ENCODE assay signal across 1 cellular context in the genomic region with DNA sequence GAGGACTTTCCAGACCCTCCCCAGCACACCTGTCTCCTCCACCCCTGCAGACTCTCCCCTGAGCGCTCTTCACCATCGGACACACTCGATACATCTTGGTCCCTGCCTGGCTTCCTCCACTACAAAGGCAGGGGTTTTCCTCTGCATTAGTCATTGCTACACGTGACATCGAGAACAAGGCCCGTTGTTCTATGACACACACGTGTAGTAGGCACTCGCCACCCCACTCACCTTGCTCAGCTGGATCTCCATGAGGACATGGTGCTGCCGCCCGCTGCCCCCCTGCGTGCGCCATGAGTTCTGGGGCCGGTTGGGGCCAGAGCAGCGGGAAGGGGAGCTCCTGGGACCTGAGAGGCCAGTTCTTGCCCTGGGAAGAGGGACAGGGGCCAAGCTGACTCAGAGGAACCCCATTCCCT.
TF ChIP-seq lines count a peak whose summit lies in the region.

No MANE protein-coding gene starts in this region.

TF ChIP-seq in GM12878, 131 proteins besides CTCF, POLR2A, EP300 and RAD21 (continued from another document):
- TF ChIP-seq, protein P1, sequence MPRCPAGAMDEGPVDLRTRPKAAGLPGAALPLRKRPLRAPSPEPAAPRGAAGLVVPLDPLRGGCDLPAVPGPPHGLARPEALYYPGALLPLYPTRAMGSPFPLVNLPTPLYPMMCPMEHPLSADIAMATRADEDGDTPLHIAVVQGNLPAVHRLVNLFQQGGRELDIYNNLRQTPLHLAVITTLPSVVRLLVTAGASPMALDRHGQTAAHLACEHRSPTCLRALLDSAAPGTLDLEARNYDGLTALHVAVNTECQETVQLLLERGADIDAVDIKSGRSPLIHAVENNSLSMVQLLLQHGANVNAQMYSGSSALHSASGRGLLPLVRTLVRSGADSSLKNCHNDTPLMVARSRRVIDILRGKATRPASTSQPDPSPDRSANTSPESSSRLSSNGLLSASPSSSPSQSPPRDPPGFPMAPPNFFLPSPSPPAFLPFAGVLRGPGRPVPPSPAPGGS (IDR thresholded peaks at IDR 0.05; ENCODE audit: borderline replicate concordance, insufficient read depth, low read depth, low read length, poor library complexity, severe bottlenecking), result no peak
- TF ChIP-seq, protein P2, sequence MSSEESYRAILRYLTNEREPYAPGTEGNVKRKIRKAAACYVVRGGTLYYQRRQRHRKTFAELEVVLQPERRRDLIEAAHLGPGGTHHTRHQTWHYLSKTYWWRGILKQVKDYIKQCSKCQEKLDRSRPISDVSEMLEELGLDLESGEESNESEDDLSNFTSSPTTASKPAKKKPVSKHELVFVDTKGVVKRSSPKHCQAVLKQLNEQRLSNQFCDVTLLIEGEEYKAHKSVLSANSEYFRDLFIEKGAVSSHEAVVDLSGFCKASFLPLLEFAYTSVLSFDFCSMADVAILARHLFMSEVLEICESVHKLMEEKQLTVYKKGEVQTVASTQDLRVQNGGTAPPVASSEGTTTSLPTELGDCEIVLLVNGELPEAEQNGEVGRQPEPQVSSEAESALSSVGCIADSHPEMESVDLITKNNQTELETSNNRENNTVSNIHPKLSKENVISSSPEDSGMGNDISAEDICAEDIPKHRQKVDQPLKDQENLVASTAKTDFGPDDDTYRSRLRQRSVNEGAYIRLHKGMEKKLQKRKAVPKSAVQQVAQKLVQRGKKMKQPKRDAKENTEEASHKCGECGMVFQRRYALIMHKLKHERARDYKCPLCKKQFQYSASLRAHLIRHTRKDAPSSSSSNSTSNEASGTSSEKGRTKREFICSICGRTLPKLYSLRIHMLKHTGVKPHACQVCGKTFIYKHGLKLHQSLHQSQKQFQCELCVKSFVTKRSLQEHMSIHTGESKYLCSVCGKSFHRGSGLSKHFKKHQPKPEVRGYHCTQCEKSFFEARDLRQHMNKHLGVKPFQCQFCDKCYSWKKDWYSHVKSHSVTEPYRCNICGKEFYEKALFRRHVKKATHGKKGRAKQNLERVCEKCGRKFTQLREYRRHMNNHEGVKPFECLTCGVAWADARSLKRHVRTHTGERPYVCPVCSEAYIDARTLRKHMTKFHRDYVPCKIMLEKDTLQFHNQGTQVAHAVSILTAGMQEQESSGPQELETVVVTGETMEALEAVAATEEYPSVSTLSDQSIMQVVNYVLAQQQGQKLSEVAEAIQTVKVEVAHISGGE (CRISPR knock-in tag; IDR thresholded peaks at IDR 0.05), result no peak
- TF ChIP-seq, protein P3, sequence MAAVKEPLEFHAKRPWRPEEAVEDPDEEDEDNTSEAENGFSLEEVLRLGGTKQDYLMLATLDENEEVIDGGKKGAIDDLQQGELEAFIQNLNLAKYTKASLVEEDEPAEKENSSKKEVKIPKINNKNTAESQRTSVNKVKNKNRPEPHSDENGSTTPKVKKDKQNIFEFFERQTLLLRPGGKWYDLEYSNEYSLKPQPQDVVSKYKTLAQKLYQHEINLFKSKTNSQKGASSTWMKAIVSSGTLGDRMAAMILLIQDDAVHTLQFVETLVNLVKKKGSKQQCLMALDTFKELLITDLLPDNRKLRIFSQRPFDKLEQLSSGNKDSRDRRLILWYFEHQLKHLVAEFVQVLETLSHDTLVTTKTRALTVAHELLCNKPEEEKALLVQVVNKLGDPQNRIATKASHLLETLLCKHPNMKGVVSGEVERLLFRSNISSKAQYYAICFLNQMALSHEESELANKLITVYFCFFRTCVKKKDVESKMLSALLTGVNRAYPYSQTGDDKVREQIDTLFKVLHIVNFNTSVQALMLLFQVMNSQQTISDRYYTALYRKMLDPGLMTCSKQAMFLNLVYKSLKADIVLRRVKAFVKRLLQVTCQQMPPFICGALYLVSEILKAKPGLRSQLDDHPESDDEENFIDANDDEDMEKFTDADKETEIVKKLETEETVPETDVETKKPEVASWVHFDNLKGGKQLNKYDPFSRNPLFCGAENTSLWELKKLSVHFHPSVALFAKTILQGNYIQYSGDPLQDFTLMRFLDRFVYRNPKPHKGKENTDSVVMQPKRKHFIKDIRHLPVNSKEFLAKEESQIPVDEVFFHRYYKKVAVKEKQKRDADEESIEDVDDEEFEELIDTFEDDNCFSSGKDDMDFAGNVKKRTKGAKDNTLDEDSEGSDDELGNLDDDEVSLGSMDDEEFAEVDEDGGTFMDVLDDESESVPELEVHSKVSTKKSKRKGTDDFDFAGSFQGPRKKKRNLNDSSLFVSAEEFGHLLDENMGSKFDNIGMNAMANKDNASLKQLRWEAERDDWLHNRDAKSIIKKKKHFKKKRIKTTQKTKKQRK (IDR thresholded peaks at IDR 0.05; ENCODE audit: low read depth, low read length), result no peak
- TF ChIP-seq, protein P4, sequence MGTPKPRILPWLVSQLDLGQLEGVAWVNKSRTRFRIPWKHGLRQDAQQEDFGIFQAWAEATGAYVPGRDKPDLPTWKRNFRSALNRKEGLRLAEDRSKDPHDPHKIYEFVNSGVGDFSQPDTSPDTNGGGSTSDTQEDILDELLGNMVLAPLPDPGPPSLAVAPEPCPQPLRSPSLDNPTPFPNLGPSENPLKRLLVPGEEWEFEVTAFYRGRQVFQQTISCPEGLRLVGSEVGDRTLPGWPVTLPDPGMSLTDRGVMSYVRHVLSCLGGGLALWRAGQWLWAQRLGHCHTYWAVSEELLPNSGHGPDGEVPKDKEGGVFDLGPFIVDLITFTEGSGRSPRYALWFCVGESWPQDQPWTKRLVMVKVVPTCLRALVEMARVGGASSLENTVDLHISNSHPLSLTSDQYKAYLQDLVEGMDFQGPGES (IDR thresholded peaks at IDR 0.05), result no peak
- TF ChIP-seq, protein P5, sequence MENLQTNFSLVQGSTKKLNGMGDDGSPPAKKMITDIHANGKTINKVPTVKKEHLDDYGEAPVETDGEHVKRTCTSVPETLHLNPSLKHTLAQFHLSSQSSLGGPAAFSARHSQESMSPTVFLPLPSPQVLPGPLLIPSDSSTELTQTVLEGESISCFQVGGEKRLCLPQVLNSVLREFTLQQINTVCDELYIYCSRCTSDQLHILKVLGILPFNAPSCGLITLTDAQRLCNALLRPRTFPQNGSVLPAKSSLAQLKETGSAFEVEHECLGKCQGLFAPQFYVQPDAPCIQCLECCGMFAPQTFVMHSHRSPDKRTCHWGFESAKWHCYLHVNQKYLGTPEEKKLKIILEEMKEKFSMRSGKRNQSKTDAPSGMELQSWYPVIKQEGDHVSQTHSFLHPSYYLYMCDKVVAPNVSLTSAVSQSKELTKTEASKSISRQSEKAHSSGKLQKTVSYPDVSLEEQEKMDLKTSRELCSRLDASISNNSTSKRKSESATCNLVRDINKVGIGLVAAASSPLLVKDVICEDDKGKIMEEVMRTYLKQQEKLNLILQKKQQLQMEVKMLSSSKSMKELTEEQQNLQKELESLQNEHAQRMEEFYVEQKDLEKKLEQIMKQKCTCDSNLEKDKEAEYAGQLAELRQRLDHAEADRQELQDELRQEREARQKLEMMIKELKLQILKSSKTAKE (IDR thresholded peaks at IDR 0.05; ENCODE audit: low read depth, poor library complexity, severe bottlenecking), result no peak
- TF ChIP-seq RB1 (IDR thresholded peaks at IDR 0.05; ENCODE audit: borderline replicate concordance) (no peak), MYC (IDR thresholded peaks at IDR 0.05; ENCODE audit: insufficient read depth, insufficient read length, insufficient replicate concordance, low read length, severe bottlenecking) (no peak), MXI1 (IDR thresholded peaks at IDR 0.05; ENCODE audit: low read depth, low read length) (peak; percentile 66; the same call in 1 of the 2 replicates), HDGF (IDR thresholded peaks at IDR 0.05) (peak; percentile 96), POLR2AphosphoS5 (IDR thresholded peaks at IDR 0.05; ENCODE audit: low read length) (peak; percentile 42)
